ENCODE assay signal across 13 cellular contexts in genomic region chr11:68398870-68399865, GRCh38.
DNase-seq lines count a peak whose midpoint lies in the region; ATAC-seq and TF ChIP-seq lines count a peak whose summit lies in the region.
"Had no signal": no experiment of that assay in that cellular context is flagged by ENCODE, and none has a peak within 500 bp of the region (broad histone marks: within the 10 kb centered on the region; RNA-seq: fewer than 3 reads in every experiment).

No MANE protein-coding gene starts in this region.

- CTCF ChIA-PET in activated naive CD4-positive, alpha-beta T cell treated with anti-CD3 and anti-CD28 coated beads for 36 hours (lab: Charles Lee) = interaction anchor here (0.6 kb wide), 2 partner anchors 796 to 1692 kb away, joined by 3 read pairs; no protein-coding TSS in a partner anchor

- TF ChIP-seq CTCF in C4-2B (conservative IDR thresholded peaks at IDR 0.05) = no peak
- TF ChIP-seq CTCF in sigmoid colon (IDR thresholded peaks at IDR 0.05) = no peak
- no peak for TF ChIP-seq CTCF in dorsolateral prefrontal cortex (IDR thresholded peaks at IDR 0.05 in 54 of 56, conservative IDR thresholded peaks at IDR 0.05 in 2 of 56; ENCODE audit: low read depth in 1 of 56, partially characterized antibody in 56 of 56)

- peaks cover 19% of the 10 kb centered on the region for H3K4me1 ChIP-seq in adipocyte (ENCODE audit: control insufficient read depth, insufficient read depth, low read length)
- peaks cover 14% of the 10 kb centered on the region for H3K4me1 ChIP-seq in right cardiac atrium (ENCODE audit: control insufficient read depth, insufficient read depth, low read length)
- peaks cover 0 to 60% (median 52%) of the 10 kb centered on the region in 4 donors for H3K4me1 ChIP-seq in sigmoid colon

- peak overlapping the region; percentile 26 for H3K27ac ChIP-seq in C4-2B
- H3K27ac ChIP-seq in right cardiac atrium (ENCODE audit: low read length) = peak overlapping the region; percentile 90
- H3K27ac ChIP-seq in sigmoid colon = peak overlapping the region; percentile 83 to 93 (median 88)
- peak overlapping the region in 5 of 59 donors; percentile 4 to 64 (median 18) for H3K27ac ChIP-seq in dorsolateral prefrontal cortex

- H3K27me3 ChIP-seq in adipocyte (replicated peaks; ENCODE audit: control insufficient read depth, insufficient read depth, low read length) = no peaks in the 10 kb centered on the region
- no peaks in the 10 kb centered on the region for H3K27me3 ChIP-seq in right cardiac atrium (ENCODE audit: control insufficient read depth, insufficient read depth)
- H3K27me3 ChIP-seq in sigmoid colon = no peaks in the 10 kb centered on the region
- H3K27me3 ChIP-seq in dorsolateral prefrontal cortex = no peaks in the 10 kb centered on the region

- TF ChIP-seq POLR2A in sigmoid colon (IDR thresholded peaks at IDR 0.05) = no peak

- DNase-seq in adipocyte (ENCODE audit: low read depth) = no peak
- peak; percentile 78 to 89 (median 87) for DNase-seq in right cardiac atrium
- DNase-seq in sigmoid colon = peak; percentile 96
- DNase-seq in iPS-NIHi7 (ENCODE audit: extremely low spot score) = no peak
- DNase-seq in dorsolateral prefrontal cortex = no peak
- DNase-seq in inferior parietal cortex (ENCODE audit: extremely low spot score) = no peak
- DNase-seq in activated naive CD4-positive, alpha-beta T cell treated with anti-CD3 and anti-CD28 coated beads for 36 hours = no peak
- DNase-seq: activated CD4-positive, alpha-beta T cell treated with anti-CD3 and anti-CD28 coated beads, Interleukin-2, amount 50 U/mL, for 48 hours; activated naive CD8-positive, alpha-beta T cell treated with anti-CD3 and anti-CD28 coated beads, Interleukin-2, amount 10 ng/mL, durations not matched to agents 7 days and 5 days; C1 segment of cervical spinal cord; HCEC 1CT; islet precursor cell had no signal

- H3K9me3 Mint-ChIP-seq in activated naive CD4-positive, alpha-beta T cell treated with anti-CD3 and anti-CD28 coated beads for 36 hours = no peaks in the 10 kb centered on the region
- H3K9me3 Mint-ChIP-seq: activated naive CD8-positive, alpha-beta T cell treated with anti-CD3 and anti-CD28 coated beads, Interleukin-2, amount 10 ng/mL, durations not matched to agents 7 days and 5 days had no signal

- TF ChIP-seq EP300 in sigmoid colon (IDR thresholded peaks at IDR 0.05) = no peak

- H3K9me3 ChIP-seq in adipocyte (ENCODE audit: control insufficient read depth, low read length) (no peaks in the 10 kb centered on the region), right cardiac atrium (ENCODE audit: control insufficient read depth, low read length) (no peaks in the 10 kb centered on the region), sigmoid colon (no peaks in the 10 kb centered on the region)

- peak; percentile 80 to 82 for ATAC-seq in right cardiac atrium

- intact Hi-C loops in right cardiac atrium (cut with DNase I) (loop anchor here in 1 of 4 donors (10.0 kb wide), 1 partner anchor 46 kb away; no protein-coding TSS in a partner anchor), sigmoid colon (cut with DNase I) (no loop called here), dorsolateral prefrontal cortex (cut with DNase I) (no loop called here)
- intact Hi-C loops in activated naive CD4-positive, alpha-beta T cell treated with anti-CD3 and anti-CD28 coated beads for 36 hours (cut with micrococcal nuclease) = no loop called here

- no peak overlapping the region for H3K4me3 ChIP-seq in adipocyte (ENCODE audit: low read length)
- H3K4me3 ChIP-seq in right cardiac atrium (ENCODE audit: low read length) = no peak overlapping the region
- no peak overlapping the region for H3K4me3 ChIP-seq in sigmoid colon
- no peak overlapping the region for H3K4me3 ChIP-seq in dorsolateral prefrontal cortex

- H3K4me3 Mint-ChIP-seq in activated naive CD4-positive, alpha-beta T cell treated with anti-CD3 and anti-CD28 coated beads for 36 hours = no peak overlapping the region
- H3K4me3 Mint-ChIP-seq: activated naive CD8-positive, alpha-beta T cell treated with anti-CD3 and anti-CD28 coated beads, Interleukin-2, amount 10 ng/mL, durations not matched to agents 7 days and 5 days had no signal

- peaks cover 18% of the 10 kb centered on the region for H3K36me3 ChIP-seq in adipocyte (ENCODE audit: control insufficient read depth, insufficient read depth, low read length, severe bottlenecking)
- H3K36me3 ChIP-seq in sigmoid colon = peaks cover 7 to 21% (median 10%) of the 10 kb centered on the region in 4 donors

- no peaks in the 10 kb centered on the region for H3K27me3 Mint-ChIP-seq in activated naive CD4-positive, alpha-beta T cell treated with anti-CD3 and anti-CD28 coated beads for 36 hours (ENCODE audit: low read depth)
- H3K27me3 Mint-ChIP-seq: activated naive CD8-positive, alpha-beta T cell treated with anti-CD3 and anti-CD28 coated beads, Interleukin-2, amount 10 ng/mL, durations not matched to agents 7 days and 5 days had no signal

- H3K27ac Mint-ChIP-seq in activated naive CD4-positive, alpha-beta T cell treated with anti-CD3 and anti-CD28 coated beads for 36 hours = no peak overlapping the region
- H3K27ac Mint-ChIP-seq: activated naive CD8-positive, alpha-beta T cell treated with anti-CD3 and anti-CD28 coated beads, Interleukin-2, amount 10 ng/mL, durations not matched to agents 7 days and 5 days had no signal

- WGBS in right cardiac atrium = 29% methylated on average over 19 of the region's 19 CpGs
- WGBS in sigmoid colon, 2 donors = 74% methylated on average over 19 of the region's 19 CpGs

- H3K36me3 Mint-ChIP-seq in activated naive CD4-positive, alpha-beta T cell treated with anti-CD3 and anti-CD28 coated beads for 36 hours (ENCODE audit: low read depth) = no peaks in the 10 kb centered on the region
- H3K36me3 Mint-ChIP-seq: activated naive CD8-positive, alpha-beta T cell treated with anti-CD3 and anti-CD28 coated beads, Interleukin-2, amount 10 ng/mL, durations not matched to agents 7 days and 5 days had no signal

- H3K4me1 Mint-ChIP-seq in activated naive CD4-positive, alpha-beta T cell treated with anti-CD3 and anti-CD28 coated beads for 36 hours (ENCODE audit: low read depth) = no peaks in the 10 kb centered on the region

- H3K9ac ChIP-seq in adipocyte (ENCODE audit: low read length) = peak overlapping the region; percentile 20

Comparison
In these comparisons a context has a peak if more than half of its experiments do, and no peak if none do; other contexts are left out.
1. DNase-seq: peak in right cardiac atrium (3 of 3) and sigmoid colon (single experiment); none in adipocyte (single experiment), iPS-NIHi7 (single experiment), dorsolateral prefrontal cortex (0 of 10), inferior parietal cortex (single experiment) and activated naive CD4-positive, alpha-beta T cell treated with anti-CD3 and anti-CD28 coated beads for 36 hours (single experiment).